31 cellular contexts compared by ENCODE assay signal in the genomic region with DNA sequence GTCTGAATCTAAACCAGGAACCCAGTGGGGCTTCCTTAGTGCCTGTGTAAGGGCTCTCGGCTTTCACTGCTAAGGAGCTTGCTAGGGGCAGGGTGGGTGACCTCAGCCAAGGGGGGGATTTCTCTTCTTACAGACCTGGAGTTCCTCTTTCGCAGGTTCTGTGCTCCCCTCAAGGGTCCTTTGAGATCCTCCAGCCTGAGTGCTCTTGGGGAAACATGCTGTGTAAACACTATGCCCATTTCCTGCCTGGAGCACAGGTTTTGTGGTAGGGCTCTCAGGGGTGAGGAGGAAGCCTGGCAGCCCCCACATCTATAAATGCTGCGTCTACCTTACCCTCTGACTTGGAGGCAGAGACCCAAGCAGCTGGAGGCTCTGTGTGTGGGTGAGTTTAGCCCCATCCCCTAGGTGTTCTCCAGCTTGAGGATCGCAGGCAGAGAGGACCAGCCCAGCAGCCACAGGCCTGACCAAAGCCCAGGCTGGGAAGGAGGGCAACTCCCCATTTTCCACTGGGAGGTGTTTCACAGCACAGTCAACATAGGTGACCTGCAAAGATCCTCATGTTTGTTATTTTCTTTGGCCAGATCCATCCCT. TPM values are rescaled to one million over a fixed set of nuclear protein-coding genes. Genes with fewer than 3 reads are reported as not detected.
DNase-seq lines count a peak whose midpoint lies in the region; ATAC-seq, FAIRE-seq and TF ChIP-seq lines count a peak whose summit lies in the region.
"Had no signal": no experiment of that assay in that cellular context is flagged by ENCODE, and none has a peak within 500 bp of the region (broad histone marks: within the 10 kb centered on the region; RNA-seq: fewer than 3 reads in every experiment).

A gene (plus strand): TSS at position 339 of the 591 bp plus-strand sequence. CDS start 887 bp downstream, outside the sequence.

- no peak within 1 kb of the TSS for H3K4me3 ChIP-seq in bronchial epithelial cell (ENCODE audit: low read depth, low read length)
- H3K4me3 ChIP-seq in upper lobe of left lung = peak within 1 kb of the TSS in 3 of 4 donors; percentile 38 to 51 (median 50)
- H3K4me3 ChIP-seq: ascending aorta, coronary artery, heart left ventricle, MG63, prostate gland, testis, uterus had no signal

- H3K4me1 ChIP-seq in upper lobe of left lung = peaks cover 0 to 13% (median 0%) of the 10 kb centered on the region in 4 donors
- H3K4me1 ChIP-seq: ascending aorta, foreskin keratinocyte, heart left ventricle, prostate gland, testis, uterus had no signal

- peak within 1 kb of the TSS; percentile 17 to 88 (median 41) for H3K27ac ChIP-seq in upper lobe of left lung
- H3K27ac ChIP-seq: ascending aorta, coronary artery, foreskin keratinocyte, heart left ventricle, prostate gland, RWPE1, testis, uterus had no signal

- H3K36me3 ChIP-seq in bronchial epithelial cell (ENCODE audit: control insufficient read depth, insufficient read depth, low read length) (no peaks in the 10 kb centered on the region), upper lobe of left lung (no peaks in the 10 kb centered on the region)
- H3K36me3 ChIP-seq: ascending aorta, heart left ventricle, MG63, prostate gland, uterus had no signal

- DNase-seq in NCI-H510A treated with DMSO at 0.1 percent for 48 hours (lab: John Stamatoyannopoulos, UW) = peak; percentile 38
- DNase-seq in NCI-H510A (lab: John Stamatoyannopoulos, UW) = no peak
- peak; percentile 63 for DNase-seq in NCI-H2029 (lab: John Stamatoyannopoulos, UW)
- DNase-seq in bronchial epithelial cell (ENCODE audit: low read depth) = no peak
- DNase-seq in upper lobe of left lung = peak in 1 of 2 donors; percentile 84
- DNase-seq in GM13977 (ENCODE audit: low spot score) = no peak
- no peak for DNase-seq in activated T-cell treated with anti-CD3 and anti-CD28 coated beads, Interleukin-2, amount 50 U/mL, for 1 hour
- DNase-seq: activated CD4-positive, alpha-beta T cell treated with anti-CD3 and anti-CD28 coated beads for 1 hour; activated CD8-positive, alpha-beta T cell treated with anti-CD3 and anti-CD28 coated beads, Interleukin-2, amount 10 ng/mL, durations not matched to agents 7 days and 5 days; activated effector memory CD4-positive, alpha-beta T cell treated with anti-CD3 and anti-CD28 coated beads, Interleukin-2, amount 50 U/mL, for 16 hours; activated naive CD8-positive, alpha-beta T cell treated with anti-CD3 and anti-CD28 coated beads for 36 hours; AML-193; CD8-positive, alpha-beta T cell; effector memory CD4-positive, alpha-beta T cell; HCEC 1CT; heart left ventricle; KG1; MG63; NCI-H1436; stimulated activated naive CD4-positive, alpha-beta T cell; testis; uterus had no signal

- H3K9me3 ChIP-seq in upper lobe of left lung = no peaks in the 10 kb centered on the region
- H3K9me3 ChIP-seq: ascending aorta, heart left ventricle, MG63, prostate gland, testis, uterus had no signal

- peak in 1 of 4 donors; percentile 94 for TF ChIP-seq POLR2A in upper lobe of left lung (IDR thresholded peaks at IDR 0.05)

- 41 to 63% methylated on average over 2 to 4 of the region's 4 CpGs for WGBS in upper lobe of left lung, 2 donors

- H3K27me3 ChIP-seq in bronchial epithelial cell (ENCODE audit: control insufficient read depth, insufficient read depth, low read length) = peaks cover 2% of the 10 kb centered on the region
- H3K27me3 ChIP-seq in upper lobe of left lung = no peaks in the 10 kb centered on the region
- H3K27me3 ChIP-seq: ascending aorta, heart left ventricle, MG63, testis, uterus had no signal

- TF ChIP-seq EP300 in upper lobe of left lung (IDR thresholded peaks at IDR 0.05) = peak in 3 of 4 donors; percentile 27 to 92 (median 39)

- TF ChIP-seq CTCF in bronchial epithelial cell (IDR thresholded peaks at IDR 0.05; ENCODE audit: insufficient read depth, low read length, severe bottlenecking) (no peak), upper lobe of left lung (IDR thresholded peaks at IDR 0.05) (no peak), GM13977 (IDR thresholded peaks at IDR 0.05; ENCODE audit: extremely low read depth, insufficient read depth, missing control alignments) (no peak)

- peak; percentile 72 for FAIRE-seq in bronchial epithelial cell (lab: Jason Lieb, UNC)
- FAIRE-seq: A204.1 had no signal

- in situ Hi-C loops in GM13977 (cut with MboI; ENCODE audit: low pct_unique_long_range_greater_than_20kb, low sequenced_read_pairs, unreplicated experiment) = no loop called here

- peak; percentile 33 to 72 for ATAC-seq in upper lobe of left lung (ENCODE audit: low FRiP score in 2 of 2)
- no peak for ATAC-seq in GM21717 (IDR thresholded peaks at IDR 0.05; ENCODE audit: unreplicated experiment)
- ATAC-seq: activated CD8-positive, alpha-beta T cell treated with anti-CD3 and anti-CD28 coated beads, Interleukin-2, amount 10 ng/mL, durations not matched to agents 7 days and 5 days; CD8-positive, alpha-beta T cell; heart left ventricle had no signal

RNA-seq across cellular contexts. Expression of the gene that starts here (rescaled TPM):
- total RNA-seq in bronchial epithelial cell = not detected in 2 replicates
- over 10,000 TPM in 3 of 6 donors, 1,000 to 10,000 TPM in 3; 5,575 to 14,730 (median 10,328) TPM for total RNA-seq in upper lobe of left lung
- total RNA-seq: activated CD8-positive, alpha-beta T cell treated with anti-CD3 and anti-CD28 coated beads, Interleukin-2, amount 10 ng/mL, durations not matched to agents 7 days and 5 days; activated naive CD8-positive, alpha-beta T cell treated with anti-CD3 and anti-CD28 coated beads for 36 hours; ascending aorta; CD8-positive, alpha-beta T cell; foreskin keratinocyte; heart left ventricle; HT1080; prostate gland; T-helper 1 cell treated with Interleukin-12 subunit alpha and Interleukin-12 subunit beta and Interleukin-4 antibody, amounts not matched to agents 30 ng/mL and 1 ng/mL, for 36 hours; testis had no signal

Comparison
In these comparisons a context has a peak if more than half of its experiments do, and no peak if none do; other contexts are left out.
1. RNA of the gene that starts here (total RNA-seq): 5,575 to 14,730 TPM in upper lobe of left lung; not detected in bronchial epithelial cell; every median in the first group is over 1,000 times any median in the second.
2. DNase-seq: peak in NCI-H510A treated with DMSO at 0.1 percent for 48 hours (single experiment) and NCI-H2029 (single experiment); none in NCI-H510A (single experiment), bronchial epithelial cell (single experiment), GM13977 (single experiment) and activated T-cell treated with anti-CD3 and anti-CD28 coated beads, Interleukin-2, amount 50 U/mL, for 1 hour (single experiment).